Comparison of ENCODE assay signal across 9 cellular contexts in genomic region chr5:177429248-177430045, GRCh38. TPM values are rescaled to one million over a fixed set of nuclear protein-coding genes. Genes with fewer than 3 reads are reported as not detected.
A peak's percentile ranks its signal among the peaks of the same experiment; 100 is the strongest.
DNase-seq lines count a peak whose midpoint lies in the region; ATAC-seq, FAIRE-seq and TF ChIP-seq lines count a peak whose summit lies in the region.
"Had no signal": no experiment of that assay in that cellular context is flagged by ENCODE, and none has a peak within 500 bp of the region (broad histone marks: within the 10 kb centered on the region; RNA-seq: fewer than 3 reads in every experiment).

No MANE protein-coding gene starts in this region.

- ATAC-seq in HepG2 (no peak), HG02798 (IDR thresholded peaks at IDR 0.05; ENCODE audit: poor library complexity, unreplicated experiment) (no peak), GM18867 (IDR thresholded peaks at IDR 0.05; ENCODE audit: unreplicated experiment) (no peak)

- H3K4me1 Mint-ChIP-seq in activated T-cell treated with anti-CD3 and anti-CD28 coated beads, Interleukin-2, amount 50 U/mL, for 24 hours (ENCODE audit: low read depth), result peaks cover 74% of the 10 kb centered on the region

- H3K36me3 Mint-ChIP-seq in activated T-cell treated with anti-CD3 and anti-CD28 coated beads, Interleukin-2, amount 50 U/mL, for 24 hours (ENCODE audit: low read depth), result peaks cover 77% of the 10 kb centered on the region

- H4K20me1 ChIP-seq in HepG2 (ENCODE audit: insufficient read depth, low read length), result no peaks in the 10 kb centered on the region

- H3K9me3 ChIP-seq in HepG2 (ENCODE audit: low read length), result no peaks in the 10 kb centered on the region

- H3K36me3 ChIP-seq in HepG2 (replicated peaks in 1 of 2; ENCODE audit: control insufficient read depth in 1 of 2, insufficient read depth in 2 of 2, low read length in 2 of 2), result peaks cover 14 to 22% of the 10 kb centered on the region in 2 experiments; a peak in 4 of 5 replicates

- no peaks in the 10 kb centered on the region for H3K9me3 Mint-ChIP-seq in activated T-cell treated with anti-CD3 and anti-CD28 coated beads, Interleukin-2, amount 50 U/mL, for 24 hours

- WGBS in HepG2 (ENCODE audit: low lambda C conversion rate), result 94% methylated on average over 4 of the region's 6 CpGs

- H3K9ac ChIP-seq in HepG2 (ENCODE audit: insufficient read depth, low read depth, low read length), result no peak overlapping the region

- H3K27ac Mint-ChIP-seq in activated T-cell treated with anti-CD3 and anti-CD28 coated beads, Interleukin-2, amount 50 U/mL, for 24 hours, result peak overlapping the region; percentile 96

- no peak overlapping the region for H3K4me2 ChIP-seq in HepG2 (ENCODE audit: low read depth, low read length)

- no peak overlapping the region for H3K4me3 ChIP-seq in HepG2 (replicated peaks in 1 of 3; ENCODE audit: insufficient read depth in 1 of 3, low read depth in 2 of 3, low read length in 3 of 3)

- H3K79me2 ChIP-seq in HepG2 (ENCODE audit: insufficient read depth, low read length), result peaks cover 14% of the 10 kb centered on the region

- no peak overlapping the region for H2AFZ ChIP-seq in HepG2 (ENCODE audit: low read length)

- intact Hi-C loops in HepG2 (cut with micrococcal nuclease; ENCODE audit: unreplicated experiment), result no loop called here

- POLR2A ChIA-PET in HepG2 (lab: Yijun Ruan, JAX), result interaction anchor here (0.7 to 1.0 kb wide), 3 partner anchors 14 to 120 kb away, joined by 4 read pairs; no protein-coding TSS in a partner anchor

- FAIRE-seq in HepG2 (lab: Jason Lieb, UNC), result no peak

- no TSS peak for BruUV-seq in HepG2 (replicated peaks; lab: Mats Ljungman, UMichigan)

- TF ChIP-seq CTCF in HepG2 (CRISPR knock-in tag; IDR thresholded peaks at IDR 0.05), result no peak

- peak overlapping the region; percentile 92 for H3K4me3 Mint-ChIP-seq in activated T-cell treated with anti-CD3 and anti-CD28 coated beads, Interleukin-2, amount 50 U/mL, for 24 hours

- no peak overlapping the region for H3K27ac ChIP-seq in HepG2 (ENCODE audit: extremely low read length, insufficient read depth, low read length)

- TF ChIP-seq POLR2A in HepG2 (IDR thresholded peaks at IDR 0.05; ENCODE audit: insufficient read depth in 1 of 2, low read depth in 2 of 2, low read length in 2 of 2), result no peak

- peaks cover 0 to 1% of the 10 kb centered on the region in 2 experiments; a peak in 1 of 5 replicates for H3K27me3 ChIP-seq in HepG2 (ENCODE audit: control insufficient read depth in 1 of 2, insufficient read depth in 2 of 2, low read length in 2 of 2)

- CTCF ChIA-PET in HepG2 (lab: Yijun Ruan, JAX; ENCODE audit: low intra/inter-chr PET ratio, low total read pairs), result no interaction called here

- no peaks in the 10 kb centered on the region for H3K27me3 Mint-ChIP-seq in activated T-cell treated with anti-CD3 and anti-CD28 coated beads, Interleukin-2, amount 50 U/mL, for 24 hours

- peaks cover 42% of the 10 kb centered on the region for H3K4me1 ChIP-seq in HepG2 (ENCODE audit: insufficient read depth, low read length)

- TF ChIP-seq EP300 in HepG2 (IDR thresholded peaks at IDR 0.05; ENCODE audit: low read depth in 2 of 2, low read length in 2 of 2), result no peak
- no peak for TF ChIP-seq EP300 in HepG2 (CRISPR knock-in tag; IDR thresholded peaks at IDR 0.05; ENCODE audit: borderline replicate concordance)

- DNase-seq in AML-193 (lab: John Stamatoyannopoulos, UW) (peak; percentile 97), NOMO-1 treated with dmso at 0.1 percent for 144 hours (lab: John Stamatoyannopoulos, UW; ENCODE audit: unreplicated experiment) (peak; percentile 99), HepG2 (ENCODE audit: low spot score) (no peak), HuH-7.5 (ENCODE audit: low spot score) (no peak)
- DNase-seq in activated T-cell treated with anti-CD3 and anti-CD28 coated beads, Interleukin-2, amount 50 U/mL, for 24 hours, result peak; percentile 85
- DNase-seq in stimulated activated CD8-positive, alpha-beta memory T cell treated with anti-CD3 and anti-CD28 coated beads, Interleukin-2, amount 100 ng/mL, for 48 hours (ENCODE audit: low read depth in 2 of 2), result peak; percentile 78 to 85

- in situ Hi-C loops in HepG2 (cut with HindIII; ENCODE audit: extremely low pct_ligation_motif_present, low pct_unique_long_range_greater_than_20kb), result no loop called here

- TF ChIP-seq RAD21 in HepG2 (CRISPR knock-in tag; IDR thresholded peaks at IDR 0.05), result no peak

RNA-seq across cellular contexts. Expression of gene GRK6, which starts 3.0 kb away (rescaled TPM):
- total RNA-seq in HepG2 (2016; rRNA removed; fragmentation: Illumina TruSeq; extraction: Trizol), result 16.1 and 19.9 TPM in 2 replicates
- total RNA-seq in HepG2 (2016; cell fraction: cytosol; rRNA removed; fragmentation: Illumina TruSeq; extraction: Trizol; ENCODE audit: low read depth), result 21.2 and 25.1 TPM in 2 replicates
- total RNA-seq in HepG2 (2016; cell fraction: insoluble cytoplasmic fraction; rRNA removed; fragmentation: Illumina TruSeq; extraction: Trizol), result 15.7 and 20.8 TPM in 2 replicates
- 43.3 and 44.5 TPM in 2 replicates for total RNA-seq in HepG2 (2016; cell fraction: membrane; rRNA removed; fragmentation: Illumina TruSeq; extraction: Trizol)
- 15.6 TPM in 2 replicates for total RNA-seq in HepG2 (2016; cell fraction: nucleus; rRNA removed; fragmentation: Illumina TruSeq; extraction: Trizol)
- 13.2 and 17.4 TPM in 2 replicates for polyA plus RNA-seq in HepG2 (2011; rRNA removed)
- polyA plus RNA-seq in HepG2 (2011; cell fraction: cytosol; rRNA removed), result 16.2 and 19.6 TPM in 2 replicates
- polyA plus RNA-seq in HepG2 (2011; cell fraction: nucleus; rRNA removed), result 21.6 and 24.6 TPM in 2 replicates
- 16.7 and 17.5 TPM in 2 replicates for polyA plus RNA-seq in HepG2 (2012)
- polyA plus RNA-seq in HepG2 (2016; cell fraction: cytosol; fragmentation: Illumina TruSeq; extraction: Trizol; ENCODE audit: low read depth), result 36.3 and 37.2 TPM in 2 replicates
- polyA plus RNA-seq in HepG2 (2016; cell fraction: insoluble cytoplasmic fraction; fragmentation: Illumina TruSeq; extraction: Trizol; ENCODE audit: low read depth), result 20.6 and 21.6 TPM in 2 replicates
- polyA plus RNA-seq in HepG2 (2016; cell fraction: membrane; fragmentation: Illumina TruSeq; extraction: Trizol; ENCODE audit: low read depth), result 45.6 and 48.4 TPM in 2 replicates
- polyA plus RNA-seq in HepG2 (2016; cell fraction: nucleus; fragmentation: Illumina TruSeq; extraction: Trizol; ENCODE audit: insufficient read depth, low read depth), result 22.8 and 26.4 TPM in 2 replicates
- polyA minus RNA-seq in HepG2 (2011; rRNA and poly(A)+ RNA removed; ENCODE audit: low replicate concordance), result 11.2 and 22.9 TPM in 2 replicates
- polyA minus RNA-seq in HepG2 (2011; cell fraction: cytosol; rRNA and poly(A)+ RNA removed), result 13.6 and 15.1 TPM in 2 replicates
- 19.2 and 24.9 TPM in 2 replicates for polyA minus RNA-seq in HepG2 (2011; cell fraction: nucleus; rRNA and poly(A)+ RNA removed)

RNA-seq across cellular contexts. Expression of gene PRR7, which starts 17.2 kb away (rescaled TPM):
- 3.9 and 5.0 TPM in 2 replicates for total RNA-seq in HepG2 (2016; rRNA removed; fragmentation: Illumina TruSeq; extraction: Trizol)
- total RNA-seq in HepG2 (2016; cell fraction: cytosol; rRNA removed; fragmentation: Illumina TruSeq; extraction: Trizol; ENCODE audit: low read depth), result 16.0 and 17.8 TPM in 2 replicates
- total RNA-seq in HepG2 (2016; cell fraction: insoluble cytoplasmic fraction; rRNA removed; fragmentation: Illumina TruSeq; extraction: Trizol), result 3.2 and 5.8 TPM in 2 replicates
- total RNA-seq in HepG2 (2016; cell fraction: membrane; rRNA removed; fragmentation: Illumina TruSeq; extraction: Trizol), result 13.3 and 19.1 TPM in 2 replicates
- total RNA-seq in HepG2 (2016; cell fraction: nucleus; rRNA removed; fragmentation: Illumina TruSeq; extraction: Trizol), result 2.0 and 2.5 TPM in 2 replicates
- polyA plus RNA-seq in HepG2 (2011; rRNA removed), result 4.8 and 6.7 TPM in 2 replicates
- 6.4 and 16.7 TPM in 2 replicates for polyA plus RNA-seq in HepG2 (2011; cell fraction: cytosol; rRNA removed)
- polyA plus RNA-seq in HepG2 (2011; cell fraction: nucleus; rRNA removed), result 14.7 and 21.3 TPM in 2 replicates
- 1.5 and 3.1 TPM in 2 replicates for polyA plus RNA-seq in HepG2 (2012)
- polyA plus RNA-seq in HepG2 (2016; cell fraction: cytosol; fragmentation: Illumina TruSeq; extraction: Trizol; ENCODE audit: low read depth), result 20.2 and 21.6 TPM in 2 replicates
- polyA plus RNA-seq in HepG2 (2016; cell fraction: insoluble cytoplasmic fraction; fragmentation: Illumina TruSeq; extraction: Trizol; ENCODE audit: low read depth), result 4.9 and 5.8 TPM in 2 replicates
- 16.9 and 17.7 TPM in 2 replicates for polyA plus RNA-seq in HepG2 (2016; cell fraction: membrane; fragmentation: Illumina TruSeq; extraction: Trizol; ENCODE audit: low read depth)
- polyA plus RNA-seq in HepG2 (2016; cell fraction: nucleus; fragmentation: Illumina TruSeq; extraction: Trizol; ENCODE audit: insufficient read depth, low read depth), result 5.8 and 6.9 TPM in 2 replicates
- 0.94 and 6.4 TPM in 2 replicates for polyA minus RNA-seq in HepG2 (2011; rRNA and poly(A)+ RNA removed; ENCODE audit: low replicate concordance)
- polyA minus RNA-seq in HepG2 (2011; cell fraction: cytosol; rRNA and poly(A)+ RNA removed), result 3.2 and 5.0 TPM in 2 replicates
- 1.1 and 1.4 TPM in 2 replicates for polyA minus RNA-seq in HepG2 (2011; cell fraction: nucleus; rRNA and poly(A)+ RNA removed)

RNA-seq across cellular contexts. Expression of gene F12, which starts 20.1 kb away (rescaled TPM):
- total RNA-seq in HepG2 (2016; rRNA removed; fragmentation: Illumina TruSeq; extraction: Trizol), result 1.3 and 3.0 TPM in 2 replicates
- 1.9 and 3.1 TPM in 2 replicates for total RNA-seq in HepG2 (2016; cell fraction: cytosol; rRNA removed; fragmentation: Illumina TruSeq; extraction: Trizol; ENCODE audit: low read depth)
- total RNA-seq in HepG2 (2016; cell fraction: insoluble cytoplasmic fraction; rRNA removed; fragmentation: Illumina TruSeq; extraction: Trizol), result 1.4 and 3.6 TPM in 2 replicates
- 2.4 and 3.3 TPM in 2 replicates for total RNA-seq in HepG2 (2016; cell fraction: membrane; rRNA removed; fragmentation: Illumina TruSeq; extraction: Trizol)
- total RNA-seq in HepG2 (2016; cell fraction: nucleus; rRNA removed; fragmentation: Illumina TruSeq; extraction: Trizol), result 2.3 and 3.0 TPM in 2 replicates
- 2.5 and 3.1 TPM in 2 replicates for polyA plus RNA-seq in HepG2 (2011; rRNA removed)
- 1.5 and 3.0 TPM in 2 replicates for polyA plus RNA-seq in HepG2 (2011; cell fraction: cytosol; rRNA removed)
- polyA plus RNA-seq in HepG2 (2011; cell fraction: nucleus; rRNA removed), result 27.2 and 32.3 TPM in 2 replicates
- 3.6 and 10.3 TPM in 2 replicates for polyA plus RNA-seq in HepG2 (2012)
- 3.7 and 5.9 TPM in 2 replicates for polyA plus RNA-seq in HepG2 (2016; cell fraction: cytosol; fragmentation: Illumina TruSeq; extraction: Trizol; ENCODE audit: low read depth)
- polyA plus RNA-seq in HepG2 (2016; cell fraction: insoluble cytoplasmic fraction; fragmentation: Illumina TruSeq; extraction: Trizol; ENCODE audit: low read depth), result 1.6 and 2.3 TPM in 2 replicates
- polyA plus RNA-seq in HepG2 (2016; cell fraction: membrane; fragmentation: Illumina TruSeq; extraction: Trizol; ENCODE audit: low read depth), result 3.4 and 5.0 TPM in 2 replicates
- polyA plus RNA-seq in HepG2 (2016; cell fraction: nucleus; fragmentation: Illumina TruSeq; extraction: Trizol; ENCODE audit: insufficient read depth, low read depth), result 6.6 and 9.9 TPM in 2 replicates
- polyA minus RNA-seq in HepG2 (2011; rRNA and poly(A)+ RNA removed; ENCODE audit: low replicate concordance), result 2.5 and 2.6 TPM in 2 replicates
- polyA minus RNA-seq in HepG2 (2011; cell fraction: cytosol; rRNA and poly(A)+ RNA removed), result 0.30 and 1.2 TPM in 2 replicates
- polyA minus RNA-seq in HepG2 (2011; cell fraction: nucleus; rRNA and poly(A)+ RNA removed), result 1.0 and 1.7 TPM in 2 replicates

RNA-seq across cellular contexts. Expression of gene PFN3, which starts 29.0 kb away (rescaled TPM):
- not detected in 2 replicates for total RNA-seq in HepG2 (2016; rRNA removed; fragmentation: Illumina TruSeq; extraction: Trizol)
- not detected in 2 replicates for total RNA-seq in HepG2 (2016; cell fraction: cytosol; rRNA removed; fragmentation: Illumina TruSeq; extraction: Trizol; ENCODE audit: low read depth)
- total RNA-seq in HepG2 (2016; cell fraction: insoluble cytoplasmic fraction; rRNA removed; fragmentation: Illumina TruSeq; extraction: Trizol), result not detected in 2 replicates
- total RNA-seq in HepG2 (2016; cell fraction: membrane; rRNA removed; fragmentation: Illumina TruSeq; extraction: Trizol), result not detected in 2 replicates
- not detected in 2 replicates for total RNA-seq in HepG2 (2016; cell fraction: nucleus; rRNA removed; fragmentation: Illumina TruSeq; extraction: Trizol)
- polyA plus RNA-seq in HepG2 (2011; rRNA removed), result not detected in 2 replicates
- not detected in 2 replicates for polyA plus RNA-seq in HepG2 (2011; cell fraction: cytosol; rRNA removed)
- not detected in 2 replicates for polyA plus RNA-seq in HepG2 (2011; cell fraction: nucleus; rRNA removed)
- not detected in 2 replicates for polyA plus RNA-seq in HepG2 (2012)
- polyA plus RNA-seq in HepG2 (2016; cell fraction: cytosol; fragmentation: Illumina TruSeq; extraction: Trizol; ENCODE audit: low read depth), result not detected in 2 replicates
- polyA plus RNA-seq in HepG2 (2016; cell fraction: insoluble cytoplasmic fraction; fragmentation: Illumina TruSeq; extraction: Trizol; ENCODE audit: low read depth), result not detected in 2 replicates
- polyA plus RNA-seq in HepG2 (2016; cell fraction: membrane; fragmentation: Illumina TruSeq; extraction: Trizol; ENCODE audit: low read depth), result not detected in 2 replicates
- not detected in 2 replicates for polyA plus RNA-seq in HepG2 (2016; cell fraction: nucleus; fragmentation: Illumina TruSeq; extraction: Trizol; ENCODE audit: insufficient read depth, low read depth)
- polyA minus RNA-seq in HepG2 (2011; rRNA and poly(A)+ RNA removed; ENCODE audit: low replicate concordance), result not detected in 2 replicates
- polyA minus RNA-seq in HepG2 (2011; cell fraction: cytosol; rRNA and poly(A)+ RNA removed), result not detected in 2 replicates
- not detected in 2 replicates for polyA minus RNA-seq in HepG2 (2011; cell fraction: nucleus; rRNA and poly(A)+ RNA removed)
- total RNA-seq: T-helper 2 cell treated with Interferon-gamma antibody and Interleukin-4, amounts not matched to agents 100 ng/mL and 5 ng/mL, for 36 hours had no signal

RNA-seq across cellular contexts. Expression of gene DBN1, which starts 44.0 kb away (rescaled TPM):
- total RNA-seq in HepG2 (2016; rRNA removed; fragmentation: Illumina TruSeq; extraction: Trizol), result 15.7 and 37.3 TPM in 2 replicates
- total RNA-seq in HepG2 (2016; cell fraction: cytosol; rRNA removed; fragmentation: Illumina TruSeq; extraction: Trizol; ENCODE audit: low read depth), result 6.9 and 9.3 TPM in 2 replicates
- total RNA-seq in HepG2 (2016; cell fraction: insoluble cytoplasmic fraction; rRNA removed; fragmentation: Illumina TruSeq; extraction: Trizol), result 12.8 and 37.5 TPM in 2 replicates
- 12.9 and 15.2 TPM in 2 replicates for total RNA-seq in HepG2 (2016; cell fraction: membrane; rRNA removed; fragmentation: Illumina TruSeq; extraction: Trizol)
- 33.8 and 39.3 TPM in 2 replicates for total RNA-seq in HepG2 (2016; cell fraction: nucleus; rRNA removed; fragmentation: Illumina TruSeq; extraction: Trizol)
- polyA plus RNA-seq in HepG2 (2011; rRNA removed), result 27.0 and 30.9 TPM in 2 replicates
- 14.1 and 18.1 TPM in 2 replicates for polyA plus RNA-seq in HepG2 (2011; cell fraction: cytosol; rRNA removed)
- 167 and 276 TPM in 2 replicates for polyA plus RNA-seq in HepG2 (2011; cell fraction: nucleus; rRNA removed)
- polyA plus RNA-seq in HepG2 (2012), result 16.5 and 21.1 TPM in 2 replicates
- 7.2 and 8.7 TPM in 2 replicates for polyA plus RNA-seq in HepG2 (2016; cell fraction: cytosol; fragmentation: Illumina TruSeq; extraction: Trizol; ENCODE audit: low read depth)
- 16.0 and 21.2 TPM in 2 replicates for polyA plus RNA-seq in HepG2 (2016; cell fraction: insoluble cytoplasmic fraction; fragmentation: Illumina TruSeq; extraction: Trizol; ENCODE audit: low read depth)
- 11.4 and 15.4 TPM in 2 replicates for polyA plus RNA-seq in HepG2 (2016; cell fraction: membrane; fragmentation: Illumina TruSeq; extraction: Trizol; ENCODE audit: low read depth)
- 72.9 and 77.5 TPM in 2 replicates for polyA plus RNA-seq in HepG2 (2016; cell fraction: nucleus; fragmentation: Illumina TruSeq; extraction: Trizol; ENCODE audit: insufficient read depth, low read depth)
- polyA minus RNA-seq in HepG2 (2011; rRNA and poly(A)+ RNA removed; ENCODE audit: low replicate concordance), result 30.4 and 47.5 TPM in 2 replicates
- 13.2 and 16.4 TPM in 2 replicates for polyA minus RNA-seq in HepG2 (2011; cell fraction: cytosol; rRNA and poly(A)+ RNA removed)
- 42.1 and 43.0 TPM in 2 replicates for polyA minus RNA-seq in HepG2 (2011; cell fraction: nucleus; rRNA and poly(A)+ RNA removed)

Comparison
In these comparisons a context has a peak if more than half of its experiments do, and no peak if none do; other contexts are left out.
1. DNase-seq: peak in AML-193 (2 of 2), NOMO-1 treated with dmso at 0.1 percent for 144 hours (single experiment), activated T-cell treated with anti-CD3 and anti-CD28 coated beads, Interleukin-2, amount 50 U/mL, for 24 hours (single experiment) and stimulated activated CD8-positive, alpha-beta memory T cell treated with anti-CD3 and anti-CD28 coated beads, Interleukin-2, amount 100 ng/mL, for 48 hours (2 of 2); none in HepG2 (single experiment) and HuH-7.5 (single experiment).